In the genomic region with DNA sequence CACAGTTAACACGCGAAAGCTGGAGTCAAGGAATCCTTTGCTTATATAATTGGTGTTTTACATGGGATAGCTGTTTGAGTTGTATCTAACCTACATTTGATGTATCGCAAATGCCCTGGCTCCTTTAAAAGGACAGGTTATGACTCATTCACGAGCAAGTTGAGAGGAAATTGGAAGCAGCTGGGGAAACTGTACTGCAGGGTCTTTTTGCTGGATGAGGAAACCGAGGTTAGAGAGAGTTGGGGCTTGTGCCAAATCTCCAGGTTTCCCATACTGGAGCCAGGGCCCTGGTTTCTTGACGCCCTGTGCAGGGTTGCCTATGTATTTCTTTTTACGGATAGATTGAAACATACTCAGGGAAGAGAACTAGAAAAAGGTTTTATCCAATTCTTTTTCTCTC, we compare ENCODE assay signal across 1 cellular context.
TF ChIP-seq lines count a peak whose summit lies in the region.

No MANE protein-coding gene starts in this region.

TF ChIP-seq in SK-N-SH, 30 proteins besides CTCF, POLR2A, EP300 and RAD21:
- no peak; the same call in 1 of the 2 replicates for TF ChIP-seq RXRA (IDR thresholded peaks at IDR 0.05; ENCODE audit: borderline replicate concordance, low read depth)
- peak; percentile 60; the same call in 1 of the 2 replicates for TF ChIP-seq POLR2AphosphoS5 (IDR thresholded peaks at IDR 0.05; ENCODE audit: low read depth, low read length)
- peak; percentile 83 for TF ChIP-seq JUND (IDR thresholded peaks at IDR 0.05)
- TF ChIP-seq TCF12 (IDR thresholded peaks at IDR 0.05): peak; percentile 97
- TF ChIP-seq, protein P1, sequence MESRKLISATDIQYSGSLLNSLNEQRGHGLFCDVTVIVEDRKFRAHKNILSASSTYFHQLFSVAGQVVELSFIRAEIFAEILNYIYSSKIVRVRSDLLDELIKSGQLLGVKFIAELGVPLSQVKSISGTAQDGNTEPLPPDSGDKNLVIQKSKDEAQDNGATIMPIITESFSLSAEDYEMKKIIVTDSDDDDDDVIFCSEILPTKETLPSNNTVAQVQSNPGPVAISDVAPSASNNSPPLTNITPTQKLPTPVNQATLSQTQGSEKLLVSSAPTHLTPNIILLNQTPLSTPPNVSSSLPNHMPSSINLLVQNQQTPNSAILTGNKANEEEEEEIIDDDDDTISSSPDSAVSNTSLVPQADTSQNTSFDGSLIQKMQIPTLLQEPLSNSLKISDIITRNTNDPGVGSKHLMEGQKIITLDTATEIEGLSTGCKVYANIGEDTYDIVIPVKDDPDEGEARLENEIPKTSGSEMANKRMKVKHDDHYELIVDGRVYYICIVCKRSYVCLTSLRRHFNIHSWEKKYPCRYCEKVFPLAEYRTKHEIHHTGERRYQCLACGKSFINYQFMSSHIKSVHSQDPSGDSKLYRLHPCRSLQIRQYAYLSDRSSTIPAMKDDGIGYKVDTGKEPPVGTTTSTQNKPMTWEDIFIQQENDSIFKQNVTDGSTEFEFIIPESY (IDR thresholded peaks at IDR 0.05; ENCODE audit: borderline replicate concordance, low read depth): no peak
- no peak for TF ChIP-seq YY1 (IDR thresholded peaks at IDR 0.05; ENCODE audit: low read depth)
- no peak for TF ChIP-seq MXI1 (IDR thresholded peaks at IDR 0.05; ENCODE audit: low read depth, low read length)
- TF ChIP-seq, protein P2, sequence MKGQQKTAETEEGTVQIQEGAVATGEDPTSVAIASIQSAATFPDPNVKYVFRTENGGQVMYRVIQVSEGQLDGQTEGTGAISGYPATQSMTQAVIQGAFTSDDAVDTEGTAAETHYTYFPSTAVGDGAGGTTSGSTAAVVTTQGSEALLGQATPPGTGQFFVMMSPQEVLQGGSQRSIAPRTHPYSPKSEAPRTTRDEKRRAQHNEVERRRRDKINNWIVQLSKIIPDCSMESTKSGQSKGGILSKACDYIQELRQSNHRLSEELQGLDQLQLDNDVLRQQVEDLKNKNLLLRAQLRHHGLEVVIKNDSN (IDR thresholded peaks at IDR 0.05; ENCODE audit: borderline replicate concordance, low read depth): no peak
- TF ChIP-seq, protein P3, sequence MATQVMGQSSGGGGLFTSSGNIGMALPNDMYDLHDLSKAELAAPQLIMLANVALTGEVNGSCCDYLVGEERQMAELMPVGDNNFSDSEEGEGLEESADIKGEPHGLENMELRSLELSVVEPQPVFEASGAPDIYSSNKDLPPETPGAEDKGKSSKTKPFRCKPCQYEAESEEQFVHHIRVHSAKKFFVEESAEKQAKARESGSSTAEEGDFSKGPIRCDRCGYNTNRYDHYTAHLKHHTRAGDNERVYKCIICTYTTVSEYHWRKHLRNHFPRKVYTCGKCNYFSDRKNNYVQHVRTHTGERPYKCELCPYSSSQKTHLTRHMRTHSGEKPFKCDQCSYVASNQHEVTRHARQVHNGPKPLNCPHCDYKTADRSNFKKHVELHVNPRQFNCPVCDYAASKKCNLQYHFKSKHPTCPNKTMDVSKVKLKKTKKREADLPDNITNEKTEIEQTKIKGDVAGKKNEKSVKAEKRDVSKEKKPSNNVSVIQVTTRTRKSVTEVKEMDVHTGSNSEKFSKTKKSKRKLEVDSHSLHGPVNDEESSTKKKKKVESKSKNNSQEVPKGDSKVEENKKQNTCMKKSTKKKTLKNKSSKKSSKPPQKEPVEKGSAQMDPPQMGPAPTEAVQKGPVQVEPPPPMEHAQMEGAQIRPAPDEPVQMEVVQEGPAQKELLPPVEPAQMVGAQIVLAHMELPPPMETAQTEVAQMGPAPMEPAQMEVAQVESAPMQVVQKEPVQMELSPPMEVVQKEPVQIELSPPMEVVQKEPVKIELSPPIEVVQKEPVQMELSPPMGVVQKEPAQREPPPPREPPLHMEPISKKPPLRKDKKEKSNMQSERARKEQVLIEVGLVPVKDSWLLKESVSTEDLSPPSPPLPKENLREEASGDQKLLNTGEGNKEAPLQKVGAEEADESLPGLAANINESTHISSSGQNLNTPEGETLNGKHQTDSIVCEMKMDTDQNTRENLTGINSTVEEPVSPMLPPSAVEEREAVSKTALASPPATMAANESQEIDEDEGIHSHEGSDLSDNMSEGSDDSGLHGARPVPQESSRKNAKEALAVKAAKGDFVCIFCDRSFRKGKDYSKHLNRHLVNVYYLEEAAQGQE (IDR thresholded peaks at IDR 0.05; ENCODE audit: low read depth, low read length): no peak
- peak; percentile 82 for TF ChIP-seq NFIC (IDR thresholded peaks at IDR 0.05; ENCODE audit: borderline replicate concordance)
- TF ChIP-seq, protein P4, sequence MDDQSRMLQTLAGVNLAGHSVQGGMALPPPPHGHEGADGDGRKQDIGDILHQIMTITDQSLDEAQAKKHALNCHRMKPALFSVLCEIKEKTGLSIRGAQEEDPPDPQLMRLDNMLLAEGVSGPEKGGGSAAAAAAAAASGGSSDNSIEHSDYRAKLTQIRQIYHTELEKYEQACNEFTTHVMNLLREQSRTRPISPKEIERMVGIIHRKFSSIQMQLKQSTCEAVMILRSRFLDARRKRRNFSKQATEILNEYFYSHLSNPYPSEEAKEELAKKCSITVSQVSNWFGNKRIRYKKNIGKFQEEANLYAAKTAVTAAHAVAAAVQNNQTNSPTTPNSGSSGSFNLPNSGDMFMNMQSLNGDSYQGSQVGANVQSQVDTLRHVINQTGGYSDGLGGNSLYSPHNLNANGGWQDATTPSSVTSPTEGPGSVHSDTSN (IDR thresholded peaks at IDR 0.05): peak; percentile 54; the same call in 1 of the 2 replicates
- TF ChIP-seq GABPA (IDR thresholded peaks at IDR 0.05; ENCODE audit: low read depth): 0 out of 2 replicates have a peak, but pooled peaks have one; percentile 21
- no peak for TF ChIP-seq MEF2A (IDR thresholded peaks at IDR 0.05; ENCODE audit: borderline replicate concordance, low read depth)
- no peak for TF ChIP-seq TAF1 (IDR thresholded peaks at IDR 0.05; ENCODE audit: borderline replicate concordance, low read depth, low read length)
- no peak for TF ChIP-seq RFX5 (IDR thresholded peaks at IDR 0.05; ENCODE audit: low read length)
- TF ChIP-seq RCOR1 (IDR thresholded peaks at IDR 0.05; ENCODE audit: low read length): no peak
- TF ChIP-seq, protein P5, sequence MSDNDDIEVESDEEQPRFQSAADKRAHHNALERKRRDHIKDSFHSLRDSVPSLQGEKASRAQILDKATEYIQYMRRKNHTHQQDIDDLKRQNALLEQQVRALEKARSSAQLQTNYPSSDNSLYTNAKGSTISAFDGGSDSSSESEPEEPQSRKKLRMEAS (IDR thresholded peaks at IDR 0.05; ENCODE audit: low read depth): peak; percentile 83
- TF ChIP-seq SMC3 (IDR thresholded peaks at IDR 0.05; ENCODE audit: low read depth, low read length): no peak
- no peak for TF ChIP-seq FOXJ3 (CRISPR knock-in tag; IDR thresholded peaks at IDR 0.05)
- no peak for TF ChIP-seq EZH2phosphoT487 (IDR thresholded peaks at IDR 0.05; ENCODE audit: borderline replicate concordance, low read depth)
- TF ChIP-seq, protein P6, sequence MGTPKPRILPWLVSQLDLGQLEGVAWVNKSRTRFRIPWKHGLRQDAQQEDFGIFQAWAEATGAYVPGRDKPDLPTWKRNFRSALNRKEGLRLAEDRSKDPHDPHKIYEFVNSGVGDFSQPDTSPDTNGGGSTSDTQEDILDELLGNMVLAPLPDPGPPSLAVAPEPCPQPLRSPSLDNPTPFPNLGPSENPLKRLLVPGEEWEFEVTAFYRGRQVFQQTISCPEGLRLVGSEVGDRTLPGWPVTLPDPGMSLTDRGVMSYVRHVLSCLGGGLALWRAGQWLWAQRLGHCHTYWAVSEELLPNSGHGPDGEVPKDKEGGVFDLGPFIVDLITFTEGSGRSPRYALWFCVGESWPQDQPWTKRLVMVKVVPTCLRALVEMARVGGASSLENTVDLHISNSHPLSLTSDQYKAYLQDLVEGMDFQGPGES (IDR thresholded peaks at IDR 0.05; ENCODE audit: low read depth, low read length): no peak
- no peak for TF ChIP-seq NRF1 (IDR thresholded peaks at IDR 0.05; ENCODE audit: low read depth, low read length)
- no peak for TF ChIP-seq ELF1 (IDR thresholded peaks at IDR 0.05)
- TF ChIP-seq FOXM1 (IDR thresholded peaks at IDR 0.05; ENCODE audit: low read depth): no peak
- TF ChIP-seq GATA2 (CRISPR knock-in tag; IDR thresholded peaks at IDR 0.05): no peak
- TF ChIP-seq FOSL2 (IDR thresholded peaks at IDR 0.05; ENCODE audit: borderline replicate concordance, low read depth): peak; percentile 86
- 0 out of 2 replicates have a peak, but pooled peaks have one; percentile 41 for TF ChIP-seq TEAD4 (IDR thresholded peaks at IDR 0.05; ENCODE audit: borderline replicate concordance, insufficient read depth)
- TF ChIP-seq SIN3A (IDR thresholded peaks at IDR 0.05; ENCODE audit: borderline replicate concordance, low read depth, low read length): no peak
- TF ChIP-seq CHD2 (IDR thresholded peaks at IDR 0.05; ENCODE audit: low read length, partially characterized antibody): no peak
- TF ChIP-seq, protein P7, sequence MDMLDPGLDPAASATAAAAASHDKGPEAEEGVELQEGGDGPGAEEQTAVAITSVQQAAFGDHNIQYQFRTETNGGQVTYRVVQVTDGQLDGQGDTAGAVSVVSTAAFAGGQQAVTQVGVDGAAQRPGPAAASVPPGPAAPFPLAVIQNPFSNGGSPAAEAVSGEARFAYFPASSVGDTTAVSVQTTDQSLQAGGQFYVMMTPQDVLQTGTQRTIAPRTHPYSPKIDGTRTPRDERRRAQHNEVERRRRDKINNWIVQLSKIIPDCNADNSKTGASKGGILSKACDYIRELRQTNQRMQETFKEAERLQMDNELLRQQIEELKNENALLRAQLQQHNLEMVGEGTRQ (IDR thresholded peaks at IDR 0.05; ENCODE audit: borderline replicate concordance, low read depth, low read length): no peak
TF ChIP-seq in SK-N-SH: peak in this region for 9.
